Comparison of ENCODE assay signal across 11 cellular contexts in the genomic region with DNA sequence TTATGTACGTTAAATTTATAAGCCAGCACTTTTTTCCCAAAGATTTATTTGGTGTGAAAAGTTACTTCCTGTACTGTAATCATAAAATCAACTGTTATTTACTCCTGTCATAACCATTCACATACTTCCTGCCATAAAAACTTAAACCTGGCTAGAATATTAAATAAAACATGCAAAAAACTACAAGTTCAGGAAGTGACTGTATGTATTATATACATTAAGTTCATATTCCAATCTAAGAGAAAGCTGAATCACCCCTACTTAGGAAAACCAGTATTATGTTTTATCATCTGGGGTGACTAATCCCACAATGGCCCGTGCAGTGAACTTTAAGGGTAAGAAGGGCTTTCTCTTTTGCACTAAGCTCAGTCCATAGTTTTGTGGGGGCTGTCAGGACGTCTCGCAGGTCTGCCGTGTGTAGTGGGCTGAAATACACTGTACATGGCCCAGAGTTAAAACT.
DNase-seq lines count a peak whose midpoint lies in the region; ATAC-seq and TF ChIP-seq lines count a peak whose summit lies in the region.
"Had no signal": no experiment of that assay in that cellular context is flagged by ENCODE, and none has a peak within 500 bp of the region (broad histone marks: within the 10 kb centered on the region; RNA-seq: fewer than 3 reads in every experiment).

No MANE protein-coding gene starts in this region.

- no peaks in the 10 kb centered on the region for H3F3A ChIP-seq in GM23338 (replicated peaks; ENCODE audit: low read depth)

- H3K27ac ChIP-seq in GM23338 (ENCODE audit: low read depth) (no peak overlapping the region), rectal smooth muscle tissue (ENCODE audit: low read depth, low read length) (peak overlapping the region; percentile 11)
- H3K27ac ChIP-seq: parathyroid adenoma had no signal

- no peak overlapping the region for H3K4me3 ChIP-seq in GM23338
- no peak overlapping the region for H3K4me3 ChIP-seq in rectal smooth muscle tissue (ENCODE audit: low read length)

- H4K20me1 ChIP-seq in GM23338 (replicated peaks; ENCODE audit: insufficient read depth), result no peaks in the 10 kb centered on the region

- peaks cover 61% of the 10 kb centered on the region for H3K4me1 Mint-ChIP-seq in GM23338

- peaks cover 13% of the 10 kb centered on the region for H3K27me3 Mint-ChIP-seq in GM23338 (ENCODE audit: insufficient read depth, low read depth, poor library complexity)

- H3K27me3 ChIP-seq in GM23338 (ENCODE audit: insufficient read depth), result no peaks in the 10 kb centered on the region
- H3K27me3 ChIP-seq in rectal smooth muscle tissue (ENCODE audit: control insufficient read depth, insufficient read depth, low read length), result no peaks in the 10 kb centered on the region

- H3K4me1 ChIP-seq in GM23338 (ENCODE audit: insufficient read depth) (peaks cover 31% of the 10 kb centered on the region), rectal smooth muscle tissue (ENCODE audit: control insufficient read depth, insufficient read depth, low read length) (peaks cover 18% of the 10 kb centered on the region)

- H3K36me3 Mint-ChIP-seq in GM23338 (ENCODE audit: low read depth), result no peaks in the 10 kb centered on the region

- H3K9ac ChIP-seq in rectal smooth muscle tissue (ENCODE audit: low read length), result no peak overlapping the region
- H3K9ac ChIP-seq: parathyroid adenoma had no signal

- H3K4me2 ChIP-seq in GM23338, result no peak overlapping the region

- no peaks in the 10 kb centered on the region for H3K9me3 Mint-ChIP-seq in GM23338

- TF ChIP-seq CTCF in GM23338 (conservative IDR thresholded peaks at IDR 0.05; ENCODE audit: low read depth in 2 of 2), result no peak

- H3K27ac Mint-ChIP-seq in GM23338, result peak overlapping the region; percentile 6; the same call in 1 of the 2 replicates

- no peak overlapping the region for H2AFZ ChIP-seq in GM23338
- H2AFZ ChIP-seq: parathyroid adenoma had no signal

- no peaks in the 10 kb centered on the region for H3K79me2 ChIP-seq in GM23338 (replicated peaks; ENCODE audit: insufficient read depth)

- no peak overlapping the region for H3K4me3 Mint-ChIP-seq in GM23338

- ATAC-seq in GM23338 (no peak), GM18870 (IDR thresholded peaks at IDR 0.05; ENCODE audit: unreplicated experiment) (no peak), GM19397 (IDR thresholded peaks at IDR 0.05; ENCODE audit: unreplicated experiment) (no peak)

- DNase-seq in GM23338 (ENCODE audit: low spot score) (no peak), RKO (ENCODE audit: low spot score) (peak; percentile 99), dermis blood vessel endothelial cell (peak; percentile 67), DMS153 (lab: John Stamatoyannopoulos, UW) (no peak)
- DNase-seq in effector CD8-positive, alpha-beta T cell (lab: John Stamatoyannopoulos, UW), result no peak
- DNase-seq: activated CD4-positive, CD25-positive, alpha-beta regulatory T cell treated with anti-CD3 and anti-CD28 coated beads, Interleukin-2, amount 50 U/mL, for 72 hours; NCI-H1694 had no signal

- H3K36me3 ChIP-seq in GM23338 (ENCODE audit: insufficient read depth), result no peaks in the 10 kb centered on the region
- no peaks in the 10 kb centered on the region for H3K36me3 ChIP-seq in rectal smooth muscle tissue (ENCODE audit: control insufficient read depth, insufficient read depth, low read length)

- H3K9me2 ChIP-seq in GM23338 (ENCODE audit: insufficient read depth), result no peaks in the 10 kb centered on the region

TF ChIP-seq in GM23338, 12 proteins besides CTCF, POLR2A, EP300 and RAD21:
- TF ChIP-seq, protein P1, sequence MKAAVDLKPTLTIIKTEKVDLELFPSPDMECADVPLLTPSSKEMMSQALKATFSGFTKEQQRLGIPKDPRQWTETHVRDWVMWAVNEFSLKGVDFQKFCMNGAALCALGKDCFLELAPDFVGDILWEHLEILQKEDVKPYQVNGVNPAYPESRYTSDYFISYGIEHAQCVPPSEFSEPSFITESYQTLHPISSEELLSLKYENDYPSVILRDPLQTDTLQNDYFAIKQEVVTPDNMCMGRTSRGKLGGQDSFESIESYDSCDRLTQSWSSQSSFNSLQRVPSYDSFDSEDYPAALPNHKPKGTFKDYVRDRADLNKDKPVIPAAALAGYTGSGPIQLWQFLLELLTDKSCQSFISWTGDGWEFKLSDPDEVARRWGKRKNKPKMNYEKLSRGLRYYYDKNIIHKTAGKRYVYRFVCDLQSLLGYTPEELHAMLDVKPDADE (IDR thresholded peaks at IDR 0.05), result no peak
- TF ChIP-seq JUNB (IDR thresholded peaks at IDR 0.05; ENCODE audit: unreplicated experiment) (no peak), CREB1 (CRISPR knock-in tag; IDR thresholded peaks at IDR 0.05; ENCODE audit: low read depth) (no peak), ZNF114 (CRISPR knock-in tag; IDR thresholded peaks at IDR 0.05) (no peak), POLR2AphosphoS5 (IDR thresholded peaks at IDR 0.05; ENCODE audit: low read depth) (no peak)
- TF ChIP-seq, protein P2, sequence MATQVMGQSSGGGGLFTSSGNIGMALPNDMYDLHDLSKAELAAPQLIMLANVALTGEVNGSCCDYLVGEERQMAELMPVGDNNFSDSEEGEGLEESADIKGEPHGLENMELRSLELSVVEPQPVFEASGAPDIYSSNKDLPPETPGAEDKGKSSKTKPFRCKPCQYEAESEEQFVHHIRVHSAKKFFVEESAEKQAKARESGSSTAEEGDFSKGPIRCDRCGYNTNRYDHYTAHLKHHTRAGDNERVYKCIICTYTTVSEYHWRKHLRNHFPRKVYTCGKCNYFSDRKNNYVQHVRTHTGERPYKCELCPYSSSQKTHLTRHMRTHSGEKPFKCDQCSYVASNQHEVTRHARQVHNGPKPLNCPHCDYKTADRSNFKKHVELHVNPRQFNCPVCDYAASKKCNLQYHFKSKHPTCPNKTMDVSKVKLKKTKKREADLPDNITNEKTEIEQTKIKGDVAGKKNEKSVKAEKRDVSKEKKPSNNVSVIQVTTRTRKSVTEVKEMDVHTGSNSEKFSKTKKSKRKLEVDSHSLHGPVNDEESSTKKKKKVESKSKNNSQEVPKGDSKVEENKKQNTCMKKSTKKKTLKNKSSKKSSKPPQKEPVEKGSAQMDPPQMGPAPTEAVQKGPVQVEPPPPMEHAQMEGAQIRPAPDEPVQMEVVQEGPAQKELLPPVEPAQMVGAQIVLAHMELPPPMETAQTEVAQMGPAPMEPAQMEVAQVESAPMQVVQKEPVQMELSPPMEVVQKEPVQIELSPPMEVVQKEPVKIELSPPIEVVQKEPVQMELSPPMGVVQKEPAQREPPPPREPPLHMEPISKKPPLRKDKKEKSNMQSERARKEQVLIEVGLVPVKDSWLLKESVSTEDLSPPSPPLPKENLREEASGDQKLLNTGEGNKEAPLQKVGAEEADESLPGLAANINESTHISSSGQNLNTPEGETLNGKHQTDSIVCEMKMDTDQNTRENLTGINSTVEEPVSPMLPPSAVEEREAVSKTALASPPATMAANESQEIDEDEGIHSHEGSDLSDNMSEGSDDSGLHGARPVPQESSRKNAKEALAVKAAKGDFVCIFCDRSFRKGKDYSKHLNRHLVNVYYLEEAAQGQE (IDR thresholded peaks at IDR 0.05; ENCODE audit: unreplicated experiment), result no peak

Comparison
In these comparisons a context has a peak if more than half of its experiments do, and no peak if none do; other contexts are left out.
1. DNase-seq: peak in RKO (single experiment) and dermis blood vessel endothelial cell (single experiment); none in GM23338 (single experiment), DMS153 (single experiment) and effector CD8-positive, alpha-beta T cell (single experiment).